In genomic region chrX:28039258-28039657, GRCh38 we compare ENCODE assay signal across 10 cellular contexts. TPM values are rescaled to one million over a fixed set of nuclear protein-coding genes. Genes with fewer than 3 reads are reported as not detected.
"Had no signal": no experiment of that assay in that cellular context is flagged by ENCODE, and none has a peak within 500 bp of the region (broad histone marks: within the 10 kb centered on the region; RNA-seq: fewer than 3 reads in every experiment).

No MANE protein-coding gene starts in this region.

- H3K27ac ChIP-seq: GM23248 had no signal

- H3K4me3 ChIP-seq: GM23248, GM23338, HAP-1 had no signal

- H3K4me1 Mint-ChIP-seq: GM23338, H9 had no signal

- DNase-seq: GM23248, GOT3, H7, H9, HCEC 1CT, HFFc6 had no signal

- H3K27ac Mint-ChIP-seq: GM23338, H9, HFFc6 had no signal

- ATAC-seq: GM23338, HCT116 had no signal

- H3K4me1 ChIP-seq: HAP-1 had no signal

- H3K36me3 ChIP-seq: HAP-1 had no signal

- H3K9me3 ChIP-seq: HAP-1 had no signal

- H3K4me3 Mint-ChIP-seq: GM23338, H9, HFFc6 had no signal

RNA-seq across cellular contexts. Expression of gene DCAF8L1, which starts 58.0 kb away (rescaled TPM):
- total RNA-seq: GM23248, GM23338, H1, H7, H9, HFFc6 had no signal
- polyA plus RNA-seq: GM23248, GM23338, H1 had no signal
